ENCODE assay signal across 1 cellular context in genomic region chr9:97470076-97470475, GRCh38.
TF ChIP-seq lines count a peak whose summit lies in the region.

No MANE protein-coding gene starts in this region.

TF ChIP-seq in H1, 55 proteins besides CTCF, POLR2A, EP300 and RAD21 (continued from another document):
- TF ChIP-seq CHD7 (IDR thresholded peaks at IDR 0.05; ENCODE audit: insufficient replicate concordance, low read length) (no peak), SIN3A (conservative IDR thresholded peaks at IDR 0.05 in 1 of 2, IDR thresholded peaks at IDR 0.05 in 1 of 2; ENCODE audit: low read depth in 1 of 2, low read length in 2 of 2) (no peak), SIRT6 (IDR thresholded peaks at IDR 0.05; ENCODE audit: low read length) (no peak), CEBPB (IDR thresholded peaks at IDR 0.05; ENCODE audit: low read depth, low read length) (no peak), YY1 (IDR thresholded peaks at IDR 0.05; ENCODE audit: low read depth, low read length) (no peak), SUZ12 (IDR thresholded peaks at IDR 0.05; ENCODE audit: low read length) (no peak), FOSL1 (IDR thresholded peaks at IDR 0.05; ENCODE audit: insufficient read depth, low read depth, low read length) (no peak)
TF ChIP-seq in H1: peak in this region for 0.
